Comparison of ENCODE assay signal across 9 cellular contexts in genomic region chr1:232352366-232352765, GRCh38.
"Had no signal": no experiment of that assay in that cellular context is flagged by ENCODE, and none has a peak within 500 bp of the region (broad histone marks: within the 10 kb centered on the region; RNA-seq: fewer than 3 reads in every experiment).

No MANE protein-coding gene starts in this region.

- H3K4me3 ChIP-seq: GM23248 had no signal

- FAIRE-seq: H54, HepG2 had no signal

- H3K27ac Mint-ChIP-seq: H9, IgD-negative memory B cell had no signal

- H3K4me1 Mint-ChIP-seq: H9 had no signal

- H3K36me3 Mint-ChIP-seq: IgD-negative memory B cell had no signal

- H2AFZ ChIP-seq: GM23248 had no signal

- H3K4me3 Mint-ChIP-seq: H9, IgD-negative memory B cell had no signal

- ATAC-seq: HepG2 had no signal

- H3K9ac ChIP-seq: GM23248 had no signal

- H3K27ac ChIP-seq: GM23248, HL-60 had no signal

- H3K9me3 Mint-ChIP-seq: H9 had no signal

- DNase-seq: GM23248, GOT3, H9, HCEC 1CT, KG1 had no signal
